Comparison of ENCODE assay signal across 20 cellular contexts in the genomic region with DNA sequence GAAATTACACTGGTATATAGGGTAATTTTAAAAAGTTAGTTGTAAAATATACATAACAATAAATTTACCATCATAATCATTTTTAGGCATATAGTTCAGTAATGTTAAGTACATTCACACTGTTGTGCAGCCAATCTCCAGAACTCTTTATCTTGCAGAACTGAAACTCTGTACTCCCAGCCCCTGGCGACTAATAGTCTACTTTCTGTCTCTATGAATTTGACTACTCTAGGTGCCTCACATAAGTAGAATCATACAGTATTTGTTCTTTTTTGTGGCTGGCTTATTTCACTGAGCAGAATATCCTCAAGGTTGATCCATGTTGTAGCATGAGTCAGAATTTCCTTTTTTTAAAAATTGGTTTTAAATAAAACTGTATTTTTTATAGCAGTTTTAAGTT. TPM values are rescaled to one million over a fixed set of nuclear protein-coding genes. Genes with fewer than 3 reads are reported as not detected.
DNase-seq lines count a peak whose midpoint lies in the region; ATAC-seq and TF ChIP-seq lines count a peak whose summit lies in the region.
"Had no signal": no experiment of that assay in that cellular context is flagged by ENCODE, and none has a peak within 500 bp of the region (broad histone marks: within the 10 kb centered on the region; RNA-seq: fewer than 3 reads in every experiment).

No MANE protein-coding gene starts in this region.

- CTCF ChIA-PET in activated CD4-positive, alpha-beta T cell treated with anti-CD3 and anti-CD28 coated beads for 36 hours (lab: Charles Lee) = no interaction called here
- CTCF ChIA-PET in activated CD4-positive, alpha-beta T cell treated with anti-CD3 and anti-CD28 coated beads, Interleukin-2, amount 10 ng/mL, durations not matched to agents 7 days and 5 days (lab: Charles Lee) = no interaction called here
- CTCF ChIA-PET in SK-N-SH (lab: Yijun Ruan, JAX) = interaction anchor here (1.3 kb wide), 2 partner anchors 188 to 310 kb away, joined by 3 to 4 read pairs; no protein-coding TSS in a partner anchor

- H3K4me3 ChIP-seq in SK-N-SH (ENCODE audit: low read depth in 2 of 2, low read length in 1 of 2) = no peak overlapping the region
- H3K4me3 ChIP-seq: pancreas had no signal

- H3K27me3 Mint-ChIP-seq in activated CD4-positive, alpha-beta T cell treated with anti-CD3 and anti-CD28 coated beads for 36 hours = no peaks in the 10 kb centered on the region
- H3K27me3 Mint-ChIP-seq in activated CD4-positive, alpha-beta T cell treated with anti-CD3 and anti-CD28 coated beads, Interleukin-2, amount 10 ng/mL, durations not matched to agents 7 days and 5 days = no peaks in the 10 kb centered on the region
- H3K27me3 Mint-ChIP-seq in activated naive CD8-positive, alpha-beta T cell treated with anti-CD3 and anti-CD28 coated beads for 36 hours = no peaks in the 10 kb centered on the region
- H3K27me3 Mint-ChIP-seq: central memory CD8-positive, alpha-beta T cell; type B pancreatic cell had no signal

- POLR2A ChIA-PET in activated CD4-positive, alpha-beta T cell treated with anti-CD3 and anti-CD28 coated beads for 36 hours (lab: Charles Lee) = no interaction called here
- POLR2A ChIA-PET in activated CD4-positive, alpha-beta T cell treated with anti-CD3 and anti-CD28 coated beads, Interleukin-2, amount 10 ng/mL, durations not matched to agents 7 days and 5 days (lab: Charles Lee) = no interaction called here
- POLR2A ChIA-PET in SK-N-SH (lab: Yijun Ruan, JAX) = no interaction called here

- no peak overlapping the region for H3K27ac ChIP-seq in SK-N-SH (ENCODE audit: low read depth in 2 of 2, low read length in 1 of 2)
- H3K27ac ChIP-seq: pancreas, RWPE1 had no signal

- no peaks in the 10 kb centered on the region for H3K9me2 ChIP-seq in SK-N-SH

- TF ChIP-seq CTCF in SK-N-SH (IDR thresholded peaks at IDR 0.05) = no peak

- H3K4me3 Mint-ChIP-seq in activated CD4-positive, alpha-beta T cell treated with anti-CD3 and anti-CD28 coated beads for 36 hours = no peak overlapping the region
- H3K4me3 Mint-ChIP-seq in activated CD4-positive, alpha-beta T cell treated with anti-CD3 and anti-CD28 coated beads, Interleukin-2, amount 10 ng/mL, durations not matched to agents 7 days and 5 days = no peak overlapping the region
- H3K4me3 Mint-ChIP-seq in activated naive CD8-positive, alpha-beta T cell treated with anti-CD3 and anti-CD28 coated beads for 36 hours = no peak overlapping the region
- H3K4me3 Mint-ChIP-seq: central memory CD8-positive, alpha-beta T cell; type B pancreatic cell had no signal

- H3K4me2 ChIP-seq in SK-N-SH = no peak overlapping the region

- TF ChIP-seq RAD21 in SK-N-SH (IDR thresholded peaks at IDR 0.05; ENCODE audit: low read length) = no peak

- H3K36me3 Mint-ChIP-seq in activated CD4-positive, alpha-beta T cell treated with anti-CD3 and anti-CD28 coated beads for 36 hours (ENCODE audit: low read depth) = peaks cover 22% of the 10 kb centered on the region
- H3K36me3 Mint-ChIP-seq in activated CD4-positive, alpha-beta T cell treated with anti-CD3 and anti-CD28 coated beads, Interleukin-2, amount 10 ng/mL, durations not matched to agents 7 days and 5 days (ENCODE audit: low read depth) = peaks cover 26% of the 10 kb centered on the region
- H3K36me3 Mint-ChIP-seq in activated naive CD8-positive, alpha-beta T cell treated with anti-CD3 and anti-CD28 coated beads for 36 hours = peaks cover 33% of the 10 kb centered on the region

- H3K9ac ChIP-seq in SK-N-SH = no peak overlapping the region

- peak; percentile 73 for ATAC-seq in activated CD4-positive, alpha-beta T cell treated with anti-CD3 and anti-CD28 coated beads for 36 hours
- ATAC-seq in GM19463 (IDR thresholded peaks at IDR 0.05; ENCODE audit: unreplicated experiment) (peak; percentile 45), HG03039 (IDR thresholded peaks at IDR 0.05; ENCODE audit: unreplicated experiment) (peak; percentile 74), GM21528 (IDR thresholded peaks at IDR 0.05; ENCODE audit: low FRiP score, unreplicated experiment) (no peak)
- ATAC-seq: left cardiac atrium, pancreas had no signal

- WGBS in SK-N-SH (ENCODE audit: low lambda C conversion rate) = 96% methylated on average over 1 of the region's 1 CpG

- DNase-seq in activated CD4-positive, alpha-beta T cell treated with anti-CD3 and anti-CD28 coated beads for 36 hours = peak; percentile 46
- no peak for DNase-seq in activated CD4-positive, alpha-beta T cell treated with anti-CD3 and anti-CD28 coated beads, Interleukin-2, amount 10 ng/mL, durations not matched to agents 7 days and 5 days
- DNase-seq in activated naive CD8-positive, alpha-beta T cell treated with anti-CD3 and anti-CD28 coated beads for 36 hours = no peak
- DNase-seq in SK-N-SH = no peak
- no peak for DNase-seq in COLO829 (ENCODE audit: low spot score)
- DNase-seq: activated CD4-positive, CD25-positive, alpha-beta regulatory T cell; amygdala; C1 segment of cervical spinal cord; hypothalamus; IMR-90; left cardiac atrium; NCI-H1048; pancreas; T-helper 1 cell had no signal

- H3F3A ChIP-seq in SK-N-SH (replicated peaks; ENCODE audit: insufficient read depth) = no peaks in the 10 kb centered on the region

- H3K36me3 ChIP-seq in SK-N-SH (replicated peaks in 1 of 2; ENCODE audit: control insufficient read depth in 1 of 2, insufficient read depth in 2 of 2, low read length in 1 of 2) = peaks cover 0 to 11% of the 10 kb centered on the region in 2 experiments

- peaks cover 7% of the 10 kb centered on the region for H3K79me2 ChIP-seq in SK-N-SH (ENCODE audit: insufficient read depth)

- no peak overlapping the region for H3K27ac Mint-ChIP-seq in activated CD4-positive, alpha-beta T cell treated with anti-CD3 and anti-CD28 coated beads for 36 hours
- no peak overlapping the region for H3K27ac Mint-ChIP-seq in activated CD4-positive, alpha-beta T cell treated with anti-CD3 and anti-CD28 coated beads, Interleukin-2, amount 10 ng/mL, durations not matched to agents 7 days and 5 days
- peak overlapping the region; percentile 25 for H3K27ac Mint-ChIP-seq in activated naive CD8-positive, alpha-beta T cell treated with anti-CD3 and anti-CD28 coated beads for 36 hours
- H3K27ac Mint-ChIP-seq: type B pancreatic cell had no signal

- no peaks in the 10 kb centered on the region for H3K27me3 ChIP-seq in SK-N-SH (ENCODE audit: insufficient read depth)
- H3K27me3 ChIP-seq: pancreas had no signal

- no peak overlapping the region for H2AFZ ChIP-seq in SK-N-SH (ENCODE audit: low read depth)

- H3K9me3 Mint-ChIP-seq in activated CD4-positive, alpha-beta T cell treated with anti-CD3 and anti-CD28 coated beads for 36 hours (ENCODE audit: low read depth) = no peaks in the 10 kb centered on the region
- no peaks in the 10 kb centered on the region for H3K9me3 Mint-ChIP-seq in activated CD4-positive, alpha-beta T cell treated with anti-CD3 and anti-CD28 coated beads, Interleukin-2, amount 10 ng/mL, durations not matched to agents 7 days and 5 days
- no peaks in the 10 kb centered on the region for H3K9me3 Mint-ChIP-seq in activated naive CD8-positive, alpha-beta T cell treated with anti-CD3 and anti-CD28 coated beads for 36 hours
- H3K9me3 Mint-ChIP-seq: central memory CD8-positive, alpha-beta T cell had no signal

- TF ChIP-seq EP300 in SK-N-SH (IDR thresholded peaks at IDR 0.05; ENCODE audit: borderline replicate concordance in 1 of 2, low read depth in 1 of 2, low read length in 1 of 2) = no peak

- intact Hi-C loops in activated CD4-positive, alpha-beta T cell treated with anti-CD3 and anti-CD28 coated beads for 36 hours (cut with DNase I, micrococcal nuclease) = loop anchor here in 1 of 2 experiments (5.0 kb wide), 1 partner anchor 359 kb away; no protein-coding TSS in a partner anchor

- no peaks in the 10 kb centered on the region for H3K9me3 ChIP-seq in SK-N-SH
- H3K9me3 ChIP-seq: pancreas had no signal

- no peaks in the 10 kb centered on the region for H3K4me1 ChIP-seq in SK-N-SH (ENCODE audit: control insufficient read depth in 1 of 2, insufficient read depth in 2 of 2, low read depth in 1 of 2, low read length in 1 of 2)
- H3K4me1 ChIP-seq: pancreas had no signal

- peaks cover 51% of the 10 kb centered on the region for H3K4me1 Mint-ChIP-seq in activated CD4-positive, alpha-beta T cell treated with anti-CD3 and anti-CD28 coated beads for 36 hours
- peaks cover 10% of the 10 kb centered on the region for H3K4me1 Mint-ChIP-seq in activated CD4-positive, alpha-beta T cell treated with anti-CD3 and anti-CD28 coated beads, Interleukin-2, amount 10 ng/mL, durations not matched to agents 7 days and 5 days
- peaks cover 50% of the 10 kb centered on the region for H3K4me1 Mint-ChIP-seq in activated naive CD8-positive, alpha-beta T cell treated with anti-CD3 and anti-CD28 coated beads for 36 hours

- H4K20me1 ChIP-seq in SK-N-SH (ENCODE audit: insufficient read depth) = no peaks in the 10 kb centered on the region

TF ChIP-seq in SK-N-SH, 30 proteins besides CTCF, POLR2A, EP300 and RAD21 (continues in another document):
- no peak for TF ChIP-seq FOXJ3 (CRISPR knock-in tag; IDR thresholded peaks at IDR 0.05)
- TF ChIP-seq RFX5 (IDR thresholded peaks at IDR 0.05; ENCODE audit: low read length) = no peak
- TF ChIP-seq, protein P1, sequence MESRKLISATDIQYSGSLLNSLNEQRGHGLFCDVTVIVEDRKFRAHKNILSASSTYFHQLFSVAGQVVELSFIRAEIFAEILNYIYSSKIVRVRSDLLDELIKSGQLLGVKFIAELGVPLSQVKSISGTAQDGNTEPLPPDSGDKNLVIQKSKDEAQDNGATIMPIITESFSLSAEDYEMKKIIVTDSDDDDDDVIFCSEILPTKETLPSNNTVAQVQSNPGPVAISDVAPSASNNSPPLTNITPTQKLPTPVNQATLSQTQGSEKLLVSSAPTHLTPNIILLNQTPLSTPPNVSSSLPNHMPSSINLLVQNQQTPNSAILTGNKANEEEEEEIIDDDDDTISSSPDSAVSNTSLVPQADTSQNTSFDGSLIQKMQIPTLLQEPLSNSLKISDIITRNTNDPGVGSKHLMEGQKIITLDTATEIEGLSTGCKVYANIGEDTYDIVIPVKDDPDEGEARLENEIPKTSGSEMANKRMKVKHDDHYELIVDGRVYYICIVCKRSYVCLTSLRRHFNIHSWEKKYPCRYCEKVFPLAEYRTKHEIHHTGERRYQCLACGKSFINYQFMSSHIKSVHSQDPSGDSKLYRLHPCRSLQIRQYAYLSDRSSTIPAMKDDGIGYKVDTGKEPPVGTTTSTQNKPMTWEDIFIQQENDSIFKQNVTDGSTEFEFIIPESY (IDR thresholded peaks at IDR 0.05; ENCODE audit: borderline replicate concordance, low read depth) = no peak
- TF ChIP-seq CHD2 (IDR thresholded peaks at IDR 0.05; ENCODE audit: low read length, partially characterized antibody) = no peak
- TF ChIP-seq FOXM1 (IDR thresholded peaks at IDR 0.05; ENCODE audit: low read depth) = no peak
- no peak for TF ChIP-seq SMC3 (IDR thresholded peaks at IDR 0.05; ENCODE audit: low read depth, low read length)

RNA-seq across cellular contexts. Expression of a gene that starts 41.4 kb away (rescaled TPM):
- 10 to 100 TPM; 20.5 to 28.9 TPM for total RNA-seq in activated CD4-positive, alpha-beta T cell treated with anti-CD3 and anti-CD28 coated beads for 36 hours
- total RNA-seq in activated CD4-positive, alpha-beta T cell treated with anti-CD3 and anti-CD28 coated beads, Interleukin-2, amount 10 ng/mL, durations not matched to agents 7 days and 5 days = 10 to 100 TPM; 25.9 to 28.7 TPM
- total RNA-seq in activated naive CD8-positive, alpha-beta T cell treated with anti-CD3 and anti-CD28 coated beads for 36 hours = 10 to 100 TPM; 17.9 to 20.4 TPM
- 10.9 and 16.9 TPM in 2 replicates for polyA plus RNA-seq in SK-N-SH (2012; rRNA removed)
- 6.8 and 10.2 TPM in 2 replicates for polyA plus RNA-seq in SK-N-SH (2012; cell fraction: cytosol; rRNA removed)
- polyA plus RNA-seq in SK-N-SH (2012; cell fraction: nucleus; rRNA removed) = 34.0 and 53.6 TPM in 2 replicates
